In the genomic region with DNA sequence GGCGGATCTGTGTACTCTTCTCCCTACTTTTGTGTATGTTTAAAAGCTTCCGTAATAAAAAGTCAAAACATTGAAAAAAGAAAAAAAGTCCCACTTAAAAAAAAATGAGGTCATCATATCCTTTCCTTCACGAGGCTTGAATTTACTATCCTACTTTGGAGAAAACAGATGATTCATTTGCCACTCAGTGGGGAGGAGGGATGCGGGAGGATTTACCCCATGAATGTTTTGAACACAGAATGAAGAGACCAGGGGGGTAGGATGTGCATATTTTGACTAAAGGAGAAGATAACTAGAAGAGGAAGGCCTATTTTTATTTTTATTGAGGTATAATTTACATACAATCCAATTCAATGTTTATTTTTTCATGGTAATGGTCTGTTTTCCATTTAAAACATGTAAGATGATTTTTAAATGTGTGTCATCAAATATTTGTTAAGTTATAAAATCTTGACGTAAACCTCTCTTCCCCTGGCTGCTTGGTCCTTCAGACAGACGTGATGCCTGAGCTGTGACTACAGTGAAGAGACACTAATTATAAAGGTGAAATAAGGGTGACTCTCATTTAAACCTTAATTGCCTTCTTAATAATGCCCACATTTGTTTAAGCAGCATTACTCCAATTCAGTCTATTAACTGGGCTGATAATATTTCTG, we compare ENCODE assay signal across 13 cellular contexts.
DNase-seq lines count a peak whose midpoint lies in the region; ATAC-seq, FAIRE-seq and TF ChIP-seq lines count a peak whose summit lies in the region.
"Had no signal": no experiment of that assay in that cellular context is flagged by ENCODE, and none has a peak within 500 bp of the region (broad histone marks: within the 10 kb centered on the region; RNA-seq: fewer than 3 reads in every experiment).

No MANE protein-coding gene starts in this region.

- intact Hi-C loops in posterior cingulate gyrus (cut with DNase I): no loop called here

- DNase-seq in A172 (ENCODE audit: low spot score): peak; percentile 44
- peak; percentile 57 for DNase-seq in HT1080 (ENCODE audit: low read depth)
- peak; percentile 19 for DNase-seq in astrocyte of the cerebellum (ENCODE audit: low read depth)
- no peak for DNase-seq in middle frontal gyrus (ENCODE audit: extremely low spot score, low spot score)
- no peak for DNase-seq in medulla oblongata (ENCODE audit: extremely low spot score)
- DNase-seq in posterior cingulate gyrus: no peak
- DNase-seq: activated CD4-positive, CD25-positive, alpha-beta regulatory T cell; naive B cell; NCI-H1092 treated with DMSO at 0.1 percent for 48 hours; stomach had no signal

- no peak for TF ChIP-seq CTCF in astrocyte of the cerebellum (IDR thresholded peaks at IDR 0.05; ENCODE audit: low read depth, low read length, missing control alignments)

- ATAC-seq in HG03571 (IDR thresholded peaks at IDR 0.05; ENCODE audit: unreplicated experiment): no peak
- ATAC-seq: Panc1 had no signal

- in situ Hi-C loops in astrocyte of the cerebellum (cut with HindIII; ENCODE audit: low sequenced_read_pairs): no loop called here

- FAIRE-seq in islet of Langerhans (lab: Jason Lieb, UNC): peak; percentile 87

- H3K4me3 ChIP-seq in astrocyte of the cerebellum (ENCODE audit: low read depth, low read length): no peak overlapping the region
- H3K4me3 ChIP-seq: stomach had no signal

Comparison
In these comparisons a context has a peak if more than half of its experiments do, and no peak if none do; other contexts are left out.
1. DNase-seq: peak in A172 (single experiment), HT1080 (single experiment) and astrocyte of the cerebellum (single experiment); none in middle frontal gyrus (single experiment), medulla oblongata (single experiment) and posterior cingulate gyrus (0 of 10).